21 cellular contexts compared by ENCODE assay signal in the genomic region with DNA sequence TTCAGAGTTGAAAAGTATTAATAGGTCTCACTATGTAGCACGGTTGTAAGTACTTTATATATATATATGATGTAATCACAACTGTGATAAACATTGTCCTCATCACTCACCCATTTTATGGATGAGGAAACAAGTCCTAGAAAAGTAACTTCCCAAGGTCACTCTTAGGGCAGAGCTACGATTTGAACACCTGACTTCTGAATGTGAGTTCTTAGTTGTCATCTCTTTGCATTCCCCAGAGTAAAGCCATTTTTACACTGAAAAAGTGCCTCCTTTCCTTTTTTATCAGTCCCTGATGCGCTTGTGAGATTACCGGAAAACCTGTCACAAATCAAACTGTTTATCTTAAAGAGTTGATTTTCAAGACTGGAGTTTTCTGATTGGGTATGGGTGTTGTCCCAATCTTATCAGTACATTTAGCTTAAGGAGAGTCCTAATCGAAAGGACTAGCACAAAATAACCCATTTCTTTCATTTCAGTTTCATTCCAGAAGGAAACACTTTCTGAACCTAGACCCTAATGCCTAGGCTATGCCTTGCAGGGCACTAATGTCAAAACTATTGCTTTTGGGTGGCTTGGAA. TPM values are rescaled to one million over a fixed set of nuclear protein-coding genes. Genes with fewer than 3 reads are reported as not detected.
DNase-seq lines count a peak whose midpoint lies in the region; ATAC-seq and TF ChIP-seq lines count a peak whose summit lies in the region.
"Had no signal": no experiment of that assay in that cellular context is flagged by ENCODE, and none has a peak within 500 bp of the region (broad histone marks: within the 10 kb centered on the region; RNA-seq: fewer than 3 reads in every experiment).

No MANE protein-coding gene starts in this region.

- H3K27me3 Mint-ChIP-seq in CD4-positive, CD25-positive, alpha-beta regulatory T cell = peaks cover 6% of the 10 kb centered on the region
- peaks cover 5% of the 10 kb centered on the region for H3K27me3 Mint-ChIP-seq in GM23338 (ENCODE audit: insufficient read depth, low read depth, poor library complexity)
- no peaks in the 10 kb centered on the region for H3K27me3 Mint-ChIP-seq in activated T-helper 17 cell treated with anti-CD3 and anti-CD28 coated beads, Interleukin-2, amount 50 U/mL, for 72 hours

- H3K4me3 ChIP-seq in CD4-positive, CD25-positive, alpha-beta regulatory T cell (ENCODE audit: low read depth, low read length) = no peak overlapping the region
- H3K4me3 ChIP-seq in GM23338 = no peak overlapping the region
- H3K4me3 ChIP-seq in neutrophil (ENCODE audit: low read depth in 1 of 2, low read length in 1 of 2) = no peak overlapping the region
- H3K4me3 ChIP-seq: neural progenitor cell, uterus had no signal

- peak overlapping the region in 2 of 3 donors; percentile 71 to 85 for H3K27ac Mint-ChIP-seq in CD4-positive, CD25-positive, alpha-beta regulatory T cell
- no peak overlapping the region for H3K27ac Mint-ChIP-seq in GM23338
- H3K27ac Mint-ChIP-seq in activated T-helper 17 cell treated with anti-CD3 and anti-CD28 coated beads, Interleukin-2, amount 50 U/mL, for 72 hours = peak overlapping the region; percentile 66
- H3K27ac Mint-ChIP-seq: activated T-helper 1 cell treated with anti-CD3 and anti-CD28 coated beads, Interleukin-12 subunit alpha, Interleukin-12 subunit beta, Interleukin-2, Interleukin-4 antibody, amounts not matched to agents 30 ng/mL and 10 ng/mL and 1 ng/mL, durations not matched to agents 14 hours and 24 hours and 36 hours; mesothelial cell of epicardium; neural progenitor cell had no signal

- ATAC-seq in CD4-positive, CD25-positive, alpha-beta regulatory T cell (ENCODE audit: low read depth in 2 of 2) = no peak
- ATAC-seq in GM23338 (no peak), HG03460 (IDR thresholded peaks at IDR 0.05; ENCODE audit: unreplicated experiment) (no peak), GM19452 (IDR thresholded peaks at IDR 0.05; ENCODE audit: unreplicated experiment) (no peak), HG03159 (IDR thresholded peaks at IDR 0.05; ENCODE audit: unreplicated experiment) (no peak)
- ATAC-seq in activated T-helper 17 cell treated with anti-CD3 and anti-CD28 coated beads, Interleukin-2, amount 50 U/mL, for 72 hours (replicated peaks) = no peak
- ATAC-seq: foreskin keratinocyte had no signal

- H3K4me2 ChIP-seq in GM23338 = 0 out of 2 replicates have a peak overlapping the region, but pooled peaks have one; percentile 96
- H3K4me2 ChIP-seq: neural progenitor cell had no signal

- peaks cover 14 to 42% (median 30%) of the 10 kb centered on the region in 4 donors for H3K4me1 Mint-ChIP-seq in CD4-positive, CD25-positive, alpha-beta regulatory T cell
- peaks cover 28% of the 10 kb centered on the region for H3K4me1 Mint-ChIP-seq in GM23338
- H3K4me1 Mint-ChIP-seq in activated T-helper 17 cell treated with anti-CD3 and anti-CD28 coated beads, Interleukin-2, amount 50 U/mL, for 72 hours = peaks cover 12% of the 10 kb centered on the region

- peaks cover 0 to 1% (median 0%) of the 10 kb centered on the region in 7 donors for H3K9me3 Mint-ChIP-seq in CD4-positive, CD25-positive, alpha-beta regulatory T cell
- no peaks in the 10 kb centered on the region for H3K9me3 Mint-ChIP-seq in GM23338
- H3K9me3 Mint-ChIP-seq in activated T-helper 17 cell treated with anti-CD3 and anti-CD28 coated beads, Interleukin-2, amount 50 U/mL, for 72 hours = no peaks in the 10 kb centered on the region
- H3K9me3 Mint-ChIP-seq: activated T-helper 1 cell treated with anti-CD3 and anti-CD28 coated beads, Interleukin-12 subunit alpha, Interleukin-12 subunit beta, Interleukin-2, Interleukin-4 antibody, amounts not matched to agents 30 ng/mL and 10 ng/mL and 1 ng/mL, durations not matched to agents 14 hours and 24 hours and 36 hours; mesothelial cell of epicardium; neural progenitor cell had no signal

- H3K9me3 ChIP-seq in CD4-positive, CD25-positive, alpha-beta regulatory T cell (ENCODE audit: control insufficient read depth in 2 of 2, low read length in 2 of 2) = no peaks in the 10 kb centered on the region
- H3K9me3 ChIP-seq in neutrophil = no peaks in the 10 kb centered on the region
- H3K9me3 ChIP-seq: uterus had no signal

- no peaks in the 10 kb centered on the region for H3F3A ChIP-seq in GM23338 (replicated peaks; ENCODE audit: low read depth)

- H3K36me3 Mint-ChIP-seq in CD4-positive, CD25-positive, alpha-beta regulatory T cell = peaks cover 6% of the 10 kb centered on the region
- H3K36me3 Mint-ChIP-seq in GM23338 (ENCODE audit: low read depth) = peaks cover 2% of the 10 kb centered on the region; the same call in 2 of the 3 replicates
- H3K36me3 Mint-ChIP-seq in activated T-helper 17 cell treated with anti-CD3 and anti-CD28 coated beads, Interleukin-2, amount 50 U/mL, for 72 hours (ENCODE audit: low read depth) = peaks cover 54% of the 10 kb centered on the region

- no peak overlapping the region for H3K27ac ChIP-seq in CD4-positive, CD25-positive, alpha-beta regulatory T cell (ENCODE audit: insufficient read depth, low read length, poor library complexity, severe bottlenecking)
- H3K27ac ChIP-seq in GM23338 (ENCODE audit: low read depth) (no peak overlapping the region), neutrophil (peak overlapping the region; percentile 99)
- H3K27ac ChIP-seq: foreskin keratinocyte, neural progenitor cell, WERI-Rb-1 had no signal

- peaks cover 3% of the 10 kb centered on the region for H3K36me3 ChIP-seq in CD4-positive, CD25-positive, alpha-beta regulatory T cell (ENCODE audit: control insufficient read depth, insufficient read depth, low read length)
- H3K36me3 ChIP-seq in GM23338 (ENCODE audit: insufficient read depth) (no peaks in the 10 kb centered on the region), neutrophil (peaks cover 10% of the 10 kb centered on the region)
- H3K36me3 ChIP-seq: neural progenitor cell, uterus had no signal

- H3K9me2 ChIP-seq in GM23338 (ENCODE audit: insufficient read depth) = no peaks in the 10 kb centered on the region

- no peak overlapping the region for H2AFZ ChIP-seq in GM23338
- H2AFZ ChIP-seq: neural progenitor cell had no signal

- peaks cover 25% of the 10 kb centered on the region for H3K4me1 ChIP-seq in CD4-positive, CD25-positive, alpha-beta regulatory T cell (ENCODE audit: control insufficient read depth, insufficient read depth, low read length, poor library complexity, severe bottlenecking)
- H3K4me1 ChIP-seq in GM23338 (ENCODE audit: insufficient read depth) (peaks cover 17% of the 10 kb centered on the region), neutrophil (ENCODE audit: control insufficient read depth in 1 of 2, insufficient read depth in 1 of 2, low read depth in 1 of 2, low read length in 1 of 2) (peaks cover 76 to 78% of the 10 kb centered on the region in 2 experiments)
- H3K4me1 ChIP-seq: neural progenitor cell had no signal

- TF ChIP-seq CTCF in GM23338 (conservative IDR thresholded peaks at IDR 0.05; ENCODE audit: low read depth in 2 of 2) (no peak), neutrophil (IDR thresholded peaks at IDR 0.05) (no peak)

- H3K79me2 ChIP-seq in GM23338 (replicated peaks; ENCODE audit: insufficient read depth) = peaks cover 19% of the 10 kb centered on the region

- no peaks in the 10 kb centered on the region for H3K27me3 ChIP-seq in CD4-positive, CD25-positive, alpha-beta regulatory T cell (ENCODE audit: control insufficient read depth, insufficient read depth, low read length)
- H3K27me3 ChIP-seq in GM23338 (ENCODE audit: insufficient read depth) (peaks cover 16% of the 10 kb centered on the region; the same call in 1 of the 2 replicates), neutrophil (no peaks in the 10 kb centered on the region)
- H3K27me3 ChIP-seq: foreskin keratinocyte, uterus had no signal

- H4K20me1 ChIP-seq in GM23338 (replicated peaks; ENCODE audit: insufficient read depth) = peaks cover 5% of the 10 kb centered on the region

- H3K4me3 Mint-ChIP-seq in CD4-positive, CD25-positive, alpha-beta regulatory T cell = peak overlapping the region in 2 of 4 donors; percentile 51 to 95
- no peak overlapping the region for H3K4me3 Mint-ChIP-seq in GM23338
- no peak overlapping the region for H3K4me3 Mint-ChIP-seq in activated T-helper 17 cell treated with anti-CD3 and anti-CD28 coated beads, Interleukin-2, amount 50 U/mL, for 72 hours
- H3K4me3 Mint-ChIP-seq: mesothelial cell of epicardium, neural progenitor cell had no signal

- DNase-seq in CD4-positive, CD25-positive, alpha-beta regulatory T cell = no peak
- no peak for DNase-seq in GM23338 (ENCODE audit: low spot score)
- no peak for DNase-seq in activated CD4-positive, alpha-beta T cell treated with anti-CD3 and anti-CD28 coated beads, Interleukin-2, amount 50 U/mL, for 48 hours
- DNase-seq: activated CD8-positive, alpha-beta memory T cell treated with anti-CD3 and anti-CD28 coated beads for 24 hours; Calu3; foreskin keratinocyte; Karpas-422; NCI-H1417 treated with DMSO at 0.1 percent for 48 hours; NCI-H2171 treated with DMSO at 0.1 percent for 48 hours; stimulated activated naive CD4-positive, alpha-beta T cell; SW 1271; uterus; WERI-Rb-1 had no signal

TF ChIP-seq in GM23338, 12 proteins besides CTCF, POLR2A, EP300 and RAD21 (continues in another document):
- TF ChIP-seq EZH2phosphoT487 (IDR thresholded peaks at IDR 0.05; ENCODE audit: unreplicated experiment) (no peak), STAT1 (IDR thresholded peaks at IDR 0.05; ENCODE audit: unreplicated experiment) (no peak), JUNB (IDR thresholded peaks at IDR 0.05; ENCODE audit: unreplicated experiment) (no peak)

RNA-seq across cellular contexts. Expression of a gene that starts 2.3 kb away (rescaled TPM):
- 99.3 TPM for total RNA-seq in CD4-positive, CD25-positive, alpha-beta regulatory T cell
- 10 to 100 TPM; 51.1 to 56.8 (median 54.5) TPM for polyA plus RNA-seq in CD4-positive, CD25-positive, alpha-beta regulatory T cell
- 10.4 and 36.7 TPM in 2 replicates for total RNA-seq in GM23338 (2014; rRNA removed; shearing (Covaris generic))
- polyA plus RNA-seq in GM23338 (2016; fragmentation: Nextera tagmentation; extraction: Ambion mirVana) = 2.2 and 2.3 TPM in 2 replicates
- 100 to 1,000 TPM; 145 to 194 TPM for total RNA-seq in activated T-helper 17 cell treated with anti-CD3 and anti-CD28 coated beads, Interleukin-2, amount 50 U/mL, for 72 hours
